Comparison of ENCODE assay signal across 8 cellular contexts in the genomic region with DNA sequence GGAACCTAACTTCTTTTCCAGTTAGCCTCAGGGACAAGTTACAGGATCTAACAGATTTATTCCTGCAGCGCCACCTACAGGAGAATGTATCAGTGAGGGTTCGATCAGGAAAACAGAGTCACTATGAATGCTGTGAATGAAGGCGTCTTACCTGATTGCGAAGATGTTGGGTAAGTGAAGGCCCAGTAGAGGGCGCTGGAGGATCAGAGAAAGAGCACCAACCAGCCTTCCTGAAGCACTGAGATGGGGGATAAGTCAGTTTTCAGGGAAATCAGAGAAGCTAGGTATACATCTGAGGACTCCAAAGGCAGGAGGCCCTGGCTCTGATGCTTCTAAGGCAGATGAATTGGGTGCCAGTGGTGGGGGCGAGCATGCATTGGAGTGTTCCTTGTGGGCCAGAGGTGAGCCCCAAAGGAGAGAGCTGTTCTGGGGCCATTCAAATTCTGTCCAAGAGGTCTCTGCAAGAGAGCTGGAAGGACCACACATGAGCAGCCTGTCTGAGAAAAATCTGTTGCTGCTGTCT.
DNase-seq lines count a peak whose midpoint lies in the region; ATAC-seq, FAIRE-seq and TF ChIP-seq lines count a peak whose summit lies in the region.

No MANE protein-coding gene starts in this region.

- peak; percentile 53 for FAIRE-seq in endometrium (lab: Jason Lieb, UNC)

- ATAC-seq in GM18520 (IDR thresholded peaks at IDR 0.05; ENCODE audit: unreplicated experiment) (peak; percentile 94), HG02943 (IDR thresholded peaks at IDR 0.05; ENCODE audit: low read depth, unreplicated experiment) (peak; percentile 98), SK-N-SH treated with all-trans-retinoic acid at 6 μM for 48 hours (peak; percentile 100)

- DNase-seq in COLO829 (ENCODE audit: low spot score), result peak; percentile 79
- DNase-seq in NCI-H1417 (lab: John Stamatoyannopoulos, UW), result peak; percentile 44 to 99 (median 85)
- peak; percentile 82 for DNase-seq in midbrain (lab: John Stamatoyannopoulos, UW)
- peak; percentile 67 for DNase-seq in ureter (ENCODE audit: low spot score)

TF ChIP-seq in SK-N-SH treated with all-trans-retinoic acid at 6 μM for 48 hours, 23 proteins besides CTCF, POLR2A, EP300 and RAD21:
- TF ChIP-seq OSR1 (CRISPR knock-in tag; IDR thresholded peaks at IDR 0.05), result no peak
- TF ChIP-seq PPARA (CRISPR knock-in tag; IDR thresholded peaks at IDR 0.05; ENCODE audit: borderline replicate concordance), result no peak
- no peak for TF ChIP-seq BACH2 (CRISPR knock-in tag; IDR thresholded peaks at IDR 0.05; ENCODE audit: borderline replicate concordance)
- TF ChIP-seq ZNF70 (CRISPR knock-in tag; IDR thresholded peaks at IDR 0.05), result no peak
- TF ChIP-seq ZFP3 (CRISPR knock-in tag; IDR thresholded peaks at IDR 0.05), result no peak
- TF ChIP-seq, protein P1, sequence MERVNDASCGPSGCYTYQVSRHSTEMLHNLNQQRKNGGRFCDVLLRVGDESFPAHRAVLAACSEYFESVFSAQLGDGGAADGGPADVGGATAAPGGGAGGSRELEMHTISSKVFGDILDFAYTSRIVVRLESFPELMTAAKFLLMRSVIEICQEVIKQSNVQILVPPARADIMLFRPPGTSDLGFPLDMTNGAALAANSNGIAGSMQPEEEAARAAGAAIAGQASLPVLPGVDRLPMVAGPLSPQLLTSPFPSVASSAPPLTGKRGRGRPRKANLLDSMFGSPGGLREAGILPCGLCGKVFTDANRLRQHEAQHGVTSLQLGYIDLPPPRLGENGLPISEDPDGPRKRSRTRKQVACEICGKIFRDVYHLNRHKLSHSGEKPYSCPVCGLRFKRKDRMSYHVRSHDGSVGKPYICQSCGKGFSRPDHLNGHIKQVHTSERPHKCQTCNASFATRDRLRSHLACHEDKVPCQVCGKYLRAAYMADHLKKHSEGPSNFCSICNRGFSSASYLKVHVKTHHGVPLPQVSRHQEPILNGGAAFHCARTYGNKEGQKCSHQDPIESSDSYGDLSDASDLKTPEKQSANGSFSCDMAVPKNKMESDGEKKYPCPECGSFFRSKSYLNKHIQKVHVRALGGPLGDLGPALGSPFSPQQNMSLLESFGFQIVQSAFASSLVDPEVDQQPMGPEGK (CRISPR knock-in tag; IDR thresholded peaks at IDR 0.05; ENCODE audit: borderline replicate concordance), result no peak
- TF ChIP-seq SNAI2 (CRISPR knock-in tag; IDR thresholded peaks at IDR 0.05), result no peak
- TF ChIP-seq, protein P2, sequence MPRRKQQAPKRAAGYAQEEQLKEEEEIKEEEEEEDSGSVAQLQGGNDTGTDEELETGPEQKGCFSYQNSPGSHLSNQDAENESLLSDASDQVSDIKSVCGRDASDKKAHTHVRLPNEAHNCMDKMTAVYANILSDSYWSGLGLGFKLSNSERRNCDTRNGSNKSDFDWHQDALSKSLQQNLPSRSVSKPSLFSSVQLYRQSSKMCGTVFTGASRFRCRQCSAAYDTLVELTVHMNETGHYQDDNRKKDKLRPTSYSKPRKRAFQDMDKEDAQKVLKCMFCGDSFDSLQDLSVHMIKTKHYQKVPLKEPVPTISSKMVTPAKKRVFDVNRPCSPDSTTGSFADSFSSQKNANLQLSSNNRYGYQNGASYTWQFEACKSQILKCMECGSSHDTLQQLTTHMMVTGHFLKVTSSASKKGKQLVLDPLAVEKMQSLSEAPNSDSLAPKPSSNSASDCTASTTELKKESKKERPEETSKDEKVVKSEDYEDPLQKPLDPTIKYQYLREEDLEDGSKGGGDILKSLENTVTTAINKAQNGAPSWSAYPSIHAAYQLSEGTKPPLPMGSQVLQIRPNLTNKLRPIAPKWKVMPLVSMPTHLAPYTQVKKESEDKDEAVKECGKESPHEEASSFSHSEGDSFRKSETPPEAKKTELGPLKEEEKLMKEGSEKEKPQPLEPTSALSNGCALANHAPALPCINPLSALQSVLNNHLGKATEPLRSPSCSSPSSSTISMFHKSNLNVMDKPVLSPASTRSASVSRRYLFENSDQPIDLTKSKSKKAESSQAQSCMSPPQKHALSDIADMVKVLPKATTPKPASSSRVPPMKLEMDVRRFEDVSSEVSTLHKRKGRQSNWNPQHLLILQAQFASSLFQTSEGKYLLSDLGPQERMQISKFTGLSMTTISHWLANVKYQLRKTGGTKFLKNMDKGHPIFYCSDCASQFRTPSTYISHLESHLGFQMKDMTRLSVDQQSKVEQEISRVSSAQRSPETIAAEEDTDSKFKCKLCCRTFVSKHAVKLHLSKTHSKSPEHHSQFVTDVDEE (CRISPR knock-in tag; IDR thresholded peaks at IDR 0.05), result no peak

Comparison
In these comparisons a context has a peak if more than half of its experiments do, and no peak if none do; other contexts are left out.
1. Peak in every context shown above with its lines: DNase-seq and ATAC-seq.